In the genomic region with DNA sequence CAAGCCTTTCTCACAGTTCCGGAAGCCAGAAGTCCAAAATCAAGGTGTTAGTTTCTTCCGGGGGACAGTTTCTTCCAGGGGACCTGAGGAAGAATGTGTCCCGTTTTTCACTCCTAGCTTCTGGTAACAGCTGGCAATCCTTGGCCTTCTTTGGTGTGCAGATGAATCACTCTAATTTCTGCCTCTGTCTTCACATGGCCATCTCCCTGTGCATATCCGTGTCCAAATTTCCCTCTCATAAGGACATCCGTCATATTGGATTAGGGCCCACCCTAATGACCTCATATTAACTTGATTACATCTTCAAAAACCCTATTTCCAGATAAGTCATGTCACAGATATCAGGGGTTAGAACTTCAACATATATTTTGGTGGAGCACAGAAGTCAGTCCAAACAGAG, we compare ENCODE assay signal across 19 cellular contexts.
"Had no signal": no experiment of that assay in that cellular context is flagged by ENCODE, and none has a peak within 500 bp of the region (broad histone marks: within the 10 kb centered on the region; RNA-seq: fewer than 3 reads in every experiment).

No MANE protein-coding gene starts in this region.

- ATAC-seq: effector memory CD8-positive, alpha-beta T cell; left colon; naive thymus-derived CD8-positive, alpha-beta T cell; sciatic nerve; stimulated activated memory B cell treated with anti-CD40 and anti-IgM and Interleukin-4, amounts not matched to agents 10 μg/mL and 1 μg/mL and 100 μg/mL, for 72 hours had no signal

- H3K27me3 Mint-ChIP-seq: effector memory CD8-positive, alpha-beta T cell had no signal

- H3K27ac Mint-ChIP-seq: activated naive CD4-positive, alpha-beta T cell treated with anti-CD3 and anti-CD28 coated beads, Interleukin-2, amount 50 U/mL, for 72 hours; effector memory CD8-positive, alpha-beta T cell; stimulated activated memory B cell treated with anti-CD40 and anti-IgM and Interleukin-4, amounts not matched to agents 10 μg/mL and 1 μg/mL and 100 μg/mL, for 72 hours had no signal

- H3K27me3 ChIP-seq: esophagus squamous epithelium, hepatocyte, spleen, thyroid gland had no signal

- H3K36me3 ChIP-seq: esophagus squamous epithelium, spleen, thyroid gland, WERI-Rb-1 had no signal

- H3K4me1 ChIP-seq: thyroid gland had no signal

- H3K4me3 ChIP-seq: esophagus squamous epithelium, hepatocyte, psoas muscle, spleen, thyroid gland had no signal

- H3K9me3 Mint-ChIP-seq: activated naive CD4-positive, alpha-beta T cell treated with anti-CD3 and anti-CD28 coated beads, Interleukin-2, amount 50 U/mL, for 72 hours; effector memory CD8-positive, alpha-beta T cell; naive thymus-derived CD8-positive, alpha-beta T cell; stimulated activated memory B cell treated with anti-CD40 and anti-IgM and Interleukin-4, amounts not matched to agents 10 μg/mL and 1 μg/mL and 100 μg/mL, for 72 hours had no signal

- H3K9me3 ChIP-seq: esophagus squamous epithelium, psoas muscle, spleen, thyroid gland had no signal

- H3K27ac ChIP-seq: hepatocyte, psoas muscle, thyroid gland, WERI-Rb-1 had no signal

- H3K4me3 Mint-ChIP-seq: effector memory CD8-positive, alpha-beta T cell; naive thymus-derived CD8-positive, alpha-beta T cell; stimulated activated memory B cell treated with anti-CD40 and anti-IgM and Interleukin-4, amounts not matched to agents 10 μg/mL and 1 μg/mL and 100 μg/mL, for 72 hours had no signal

- DNase-seq: activated CD4-positive, alpha-beta T cell treated with anti-CD3 and anti-CD28 coated beads for 1 hour; activated gamma-delta T cell treated with Interleukin-2 at 50 U/mL for 16 hours; amniotic stem cell; caudate nucleus; effector memory CD8-positive, alpha-beta T cell; esophagus squamous epithelium; islet precursor cell; left colon; naive thymus-derived CD8-positive, alpha-beta T cell; psoas muscle; spleen; stimulated activated CD4-positive, alpha-beta T cell treated with anti-CD3 and anti-CD28 coated beads, Interleukin-4, amount 100 ng/mL, for 4 hours; T-helper 2 cell; thyroid gland; WERI-Rb-1 had no signal

- H3K36me3 Mint-ChIP-seq: activated naive CD4-positive, alpha-beta T cell treated with anti-CD3 and anti-CD28 coated beads, Interleukin-2, amount 50 U/mL, for 72 hours; naive thymus-derived CD8-positive, alpha-beta T cell; stimulated activated memory B cell treated with anti-CD40 and anti-IgM and Interleukin-4, amounts not matched to agents 10 μg/mL and 1 μg/mL and 100 μg/mL, for 72 hours had no signal
